ENCODE assay signal across 17 cellular contexts in the genomic region with DNA sequence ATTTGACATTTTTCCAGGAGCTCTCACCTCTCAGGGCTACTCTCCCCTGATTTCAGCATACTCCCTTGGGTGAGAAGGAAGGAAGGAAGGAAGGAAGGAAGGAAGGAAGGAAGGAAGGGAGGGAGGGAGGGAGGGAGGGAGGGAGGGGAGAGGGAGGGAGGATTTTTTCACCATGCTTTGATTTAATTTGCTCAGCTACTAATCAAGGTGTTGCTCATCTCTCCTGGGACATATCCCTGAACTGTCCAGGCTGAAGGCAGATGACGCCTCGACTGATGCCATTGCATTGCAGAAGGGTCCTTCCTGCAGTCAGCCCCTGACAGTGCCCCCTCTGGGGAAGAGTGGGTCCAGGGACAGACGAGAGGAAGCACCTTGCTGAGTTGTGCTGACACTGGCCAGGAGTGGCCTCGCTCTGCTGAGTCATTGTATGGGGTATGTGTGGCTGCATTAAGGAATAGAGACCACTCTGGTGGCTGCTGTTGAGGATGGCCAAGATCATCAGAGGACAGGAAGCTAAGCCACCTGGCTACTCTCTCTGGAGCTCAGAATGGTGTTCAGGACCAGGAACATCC. TPM values are rescaled to one million over a fixed set of nuclear protein-coding genes. Genes with fewer than 3 reads are reported as not detected.
"Had no signal": no experiment of that assay in that cellular context is flagged by ENCODE, and none has a peak within 500 bp of the region (broad histone marks: within the 10 kb centered on the region; RNA-seq: fewer than 3 reads in every experiment).

No MANE protein-coding gene starts in this region.

- DNase-seq: activated CD4-positive, alpha-beta T cell treated with anti-CD3 and anti-CD28 coated beads, Interleukin-2, amount 10 ng/mL, durations not matched to agents 24 days and 14 days; activated CD8-positive, alpha-beta memory T cell treated with anti-CD3 and anti-CD28 coated beads for 24 hours; activated naive CD4-positive, alpha-beta T cell treated with anti-CD3 and anti-CD28 coated beads, Interleukin-2, amount 50 U/mL, for 16 hours; amygdala; effector memory CD4-positive, alpha-beta T cell; immature natural killer cell; left colon; natural killer cell; nucleus accumbens; stimulated activated CD4-positive, alpha-beta T cell treated with anti-CD3 and anti-CD28 coated beads, Interleukin-12 subunit alpha, Interleukin-12 subunit beta, amount 100 ng/mL, for 4 hours; T-helper 9 cell; upper lobe of left lung; WERI-Rb-1 had no signal

- H3K27ac Mint-ChIP-seq: activated CD4-positive, alpha-beta T cell treated with anti-CD3 and anti-CD28 coated beads, Interleukin-2, amount 10 ng/mL, durations not matched to agents 24 days and 14 days; brain; immature natural killer cell; natural killer cell; stimulated activated naive CD8-positive, alpha-beta T cell treated with anti-CD3 and anti-CD28 coated beads, Interleukin-15, Interleukin-2, amounts not matched to agents 100 ng/mL and 50 ng/mL, for 24 hours had no signal

- H3K27me3 ChIP-seq: upper lobe of left lung had no signal

- H3K27ac ChIP-seq: prostate gland, upper lobe of left lung, WERI-Rb-1 had no signal

- H3K4me1 ChIP-seq: prostate gland had no signal

- ATAC-seq: left colon, natural killer cell had no signal

- H3K9me3 ChIP-seq: prostate gland, upper lobe of left lung had no signal

- H3K36me3 ChIP-seq: prostate gland, upper lobe of left lung, WERI-Rb-1 had no signal

- H3K4me3 ChIP-seq: prostate gland, upper lobe of left lung had no signal

- H3K4me1 Mint-ChIP-seq: immature natural killer cell, natural killer cell had no signal

- H3K27me3 Mint-ChIP-seq: stimulated activated naive CD8-positive, alpha-beta T cell treated with anti-CD3 and anti-CD28 coated beads, Interleukin-15, Interleukin-2, amounts not matched to agents 100 ng/mL and 50 ng/mL, for 24 hours had no signal

- H3K9me3 Mint-ChIP-seq: activated CD4-positive, alpha-beta T cell treated with anti-CD3 and anti-CD28 coated beads, Interleukin-2, amount 10 ng/mL, durations not matched to agents 24 days and 14 days; immature natural killer cell; natural killer cell; stimulated activated naive CD8-positive, alpha-beta T cell treated with anti-CD3 and anti-CD28 coated beads, Interleukin-15, Interleukin-2, amounts not matched to agents 100 ng/mL and 50 ng/mL, for 24 hours had no signal

- H3K36me3 Mint-ChIP-seq: brain, immature natural killer cell, natural killer cell had no signal

- H3K4me3 Mint-ChIP-seq: activated CD4-positive, alpha-beta T cell treated with anti-CD3 and anti-CD28 coated beads, Interleukin-2, amount 10 ng/mL, durations not matched to agents 24 days and 14 days; brain; immature natural killer cell; natural killer cell; stimulated activated naive CD8-positive, alpha-beta T cell treated with anti-CD3 and anti-CD28 coated beads, Interleukin-15, Interleukin-2, amounts not matched to agents 100 ng/mL and 50 ng/mL, for 24 hours had no signal

RNA-seq across cellular contexts. Expression of a gene that starts 43.6 kb away (rescaled TPM):
- total RNA-seq: activated CD4-positive, alpha-beta T cell treated with anti-CD3 and anti-CD28 coated beads, Interleukin-2, amount 10 ng/mL, durations not matched to agents 24 days and 14 days; lung microvascular endothelial cell; natural killer cell had no signal
